1 cellular context compared by ENCODE assay signal in the genomic region with DNA sequence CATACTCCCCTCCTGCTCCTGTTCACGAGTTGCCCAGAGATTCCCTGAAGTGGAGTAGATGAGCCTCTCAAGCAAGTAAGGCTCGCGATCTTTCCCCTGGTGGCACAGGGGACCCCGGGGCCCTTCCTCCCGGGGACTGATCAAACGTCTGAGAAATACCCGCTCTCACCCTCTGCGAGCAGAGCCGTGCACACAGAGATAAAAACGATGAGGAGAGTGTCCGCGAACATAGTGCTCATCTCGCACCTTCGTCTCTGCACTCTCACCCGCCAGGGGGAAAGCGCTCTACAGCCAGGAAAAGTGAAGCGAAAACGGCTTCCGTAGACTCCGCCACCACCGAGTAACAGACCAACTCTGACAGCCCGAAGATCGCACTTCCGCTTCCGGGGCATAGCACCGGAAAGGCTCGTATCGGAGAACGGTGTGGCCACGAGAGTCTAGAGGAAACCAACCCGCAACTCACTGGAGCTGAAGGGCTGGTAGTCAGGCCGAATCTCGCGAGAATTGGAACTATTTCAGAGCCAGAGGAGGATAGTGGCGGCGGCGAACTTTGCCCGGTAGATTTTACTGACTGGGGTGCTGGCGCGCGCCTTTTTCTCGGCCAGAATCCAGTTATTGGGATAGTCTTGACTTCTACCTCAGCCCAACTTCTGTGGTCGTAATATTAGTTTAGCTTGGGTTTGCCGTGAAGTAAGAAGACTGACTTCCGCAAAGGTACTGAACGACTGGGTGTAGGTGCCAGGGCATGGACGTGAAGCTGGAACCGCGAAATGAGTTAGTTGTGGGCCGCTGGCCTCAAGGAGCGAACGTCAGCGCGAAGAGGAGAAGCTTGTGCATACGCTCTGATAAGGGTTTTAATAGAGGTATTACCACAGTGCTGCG.
TF ChIP-seq lines count a peak whose summit lies in the region.

A gene with protein sequence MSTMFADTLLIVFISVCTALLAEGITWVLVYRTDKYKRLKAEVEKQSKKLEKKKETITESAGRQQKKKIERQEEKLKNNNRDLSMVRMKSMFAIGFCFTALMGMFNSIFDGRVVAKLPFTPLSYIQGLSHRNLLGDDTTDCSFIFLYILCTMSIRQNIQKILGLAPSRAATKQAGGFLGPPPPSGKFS (minus strand): TSS at position 356 of the 882 bp plus-strand sequence. CDS start 117 bp downstream, at position 239.

TF ChIP-seq in HepG2, 621 proteins besides CTCF, POLR2A, EP300 and RAD21 (continued from another document and continues in another):
- TF ChIP-seq NFIB (CRISPR knock-in tag; IDR thresholded peaks at IDR 0.05; ENCODE audit: borderline replicate concordance) (no peak), SATB2 (CRISPR knock-in tag; IDR thresholded peaks at IDR 0.05) (peak; percentile 51; the same call in 1 of the 2 replicates), ZNF329 (CRISPR knock-in tag; IDR thresholded peaks at IDR 0.05; ENCODE audit: low read depth) (0 out of 2 replicates have a peak, but pooled peaks have one; percentile 13), GABPA (IDR thresholded peaks at IDR 0.05; ENCODE audit: low read depth, low read length) (peak; percentile 100), GABPA (CRISPR knock-in tag; IDR thresholded peaks at IDR 0.05; ENCODE audit: low read depth) (peak; percentile 100), TBL1XR1 (IDR thresholded peaks at IDR 0.05; ENCODE audit: borderline replicate concordance, low read length, partially characterized antibody) (peak; percentile 22), CBX5 (CRISPR knock-in tag; IDR thresholded peaks at IDR 0.05; ENCODE audit: borderline replicate concordance) (no peak; the same call in 1 of the 2 replicates), ZNF780A (CRISPR knock-in tag; IDR thresholded peaks at IDR 0.05) (peak; percentile 67; the same call in 1 of the 2 replicates), ZNF530 (CRISPR knock-in tag; IDR thresholded peaks at IDR 0.05; ENCODE audit: low read depth) (no peak), ZNF34 (CRISPR knock-in tag; IDR thresholded peaks at IDR 0.05; ENCODE audit: borderline replicate concordance) (no peak), NFRKB (IDR thresholded peaks at IDR 0.05) (no peak), PHF8 (CRISPR knock-in tag; IDR thresholded peaks at IDR 0.05) (peak; percentile 87), WIZ (CRISPR knock-in tag; IDR thresholded peaks at IDR 0.05) (no peak), MYNN (CRISPR knock-in tag; IDR thresholded peaks at IDR 0.05; ENCODE audit: low read depth) (no peak), ZSCAN30 (CRISPR knock-in tag; IDR thresholded peaks at IDR 0.05) (0 out of 2 replicates have a peak, but pooled peaks have one; percentile 29), ZFP37 (CRISPR knock-in tag; IDR thresholded peaks at IDR 0.05; ENCODE audit: borderline replicate concordance) (peak; percentile 64; the same call in 1 of the 2 replicates), SIX4 (CRISPR knock-in tag; IDR thresholded peaks at IDR 0.05) (no peak), PRMT3 (CRISPR knock-in tag; IDR thresholded peaks at IDR 0.05; ENCODE audit: borderline replicate concordance, low read depth) (no peak), HOXA9 (CRISPR knock-in tag; IDR thresholded peaks at IDR 0.05; ENCODE audit: borderline replicate concordance) (no peak)
- TF ChIP-seq, protein P1, sequence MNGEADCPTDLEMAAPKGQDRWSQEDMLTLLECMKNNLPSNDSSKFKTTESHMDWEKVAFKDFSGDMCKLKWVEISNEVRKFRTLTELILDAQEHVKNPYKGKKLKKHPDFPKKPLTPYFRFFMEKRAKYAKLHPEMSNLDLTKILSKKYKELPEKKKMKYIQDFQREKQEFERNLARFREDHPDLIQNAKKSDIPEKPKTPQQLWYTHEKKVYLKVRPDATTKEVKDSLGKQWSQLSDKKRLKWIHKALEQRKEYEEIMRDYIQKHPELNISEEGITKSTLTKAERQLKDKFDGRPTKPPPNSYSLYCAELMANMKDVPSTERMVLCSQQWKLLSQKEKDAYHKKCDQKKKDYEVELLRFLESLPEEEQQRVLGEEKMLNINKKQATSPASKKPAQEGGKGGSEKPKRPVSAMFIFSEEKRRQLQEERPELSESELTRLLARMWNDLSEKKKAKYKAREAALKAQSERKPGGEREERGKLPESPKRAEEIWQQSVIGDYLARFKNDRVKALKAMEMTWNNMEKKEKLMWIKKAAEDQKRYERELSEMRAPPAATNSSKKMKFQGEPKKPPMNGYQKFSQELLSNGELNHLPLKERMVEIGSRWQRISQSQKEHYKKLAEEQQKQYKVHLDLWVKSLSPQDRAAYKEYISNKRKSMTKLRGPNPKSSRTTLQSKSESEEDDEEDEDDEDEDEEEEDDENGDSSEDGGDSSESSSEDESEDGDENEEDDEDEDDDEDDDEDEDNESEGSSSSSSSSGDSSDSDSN (CRISPR knock-in tag; IDR thresholded peaks at IDR 0.05) = peak; percentile 66
- TF ChIP-seq, protein P2, sequence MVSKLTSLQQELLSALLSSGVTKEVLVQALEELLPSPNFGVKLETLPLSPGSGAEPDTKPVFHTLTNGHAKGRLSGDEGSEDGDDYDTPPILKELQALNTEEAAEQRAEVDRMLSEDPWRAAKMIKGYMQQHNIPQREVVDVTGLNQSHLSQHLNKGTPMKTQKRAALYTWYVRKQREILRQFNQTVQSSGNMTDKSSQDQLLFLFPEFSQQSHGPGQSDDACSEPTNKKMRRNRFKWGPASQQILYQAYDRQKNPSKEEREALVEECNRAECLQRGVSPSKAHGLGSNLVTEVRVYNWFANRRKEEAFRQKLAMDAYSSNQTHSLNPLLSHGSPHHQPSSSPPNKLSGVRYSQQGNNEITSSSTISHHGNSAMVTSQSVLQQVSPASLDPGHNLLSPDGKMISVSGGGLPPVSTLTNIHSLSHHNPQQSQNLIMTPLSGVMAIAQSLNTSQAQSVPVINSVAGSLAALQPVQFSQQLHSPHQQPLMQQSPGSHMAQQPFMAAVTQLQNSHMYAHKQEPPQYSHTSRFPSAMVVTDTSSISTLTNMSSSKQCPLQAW (CRISPR knock-in tag; IDR thresholded peaks at IDR 0.05) = no peak
- TF ChIP-seq, protein P3, sequence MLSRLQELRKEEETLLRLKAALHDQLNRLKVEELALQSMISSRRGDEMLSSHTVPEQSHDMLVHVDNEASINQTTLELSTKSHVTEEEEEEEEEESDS (CRISPR knock-in tag; IDR thresholded peaks at IDR 0.05; ENCODE audit: borderline replicate concordance) = no peak; the same call in 1 of the 2 replicates
- TF ChIP-seq, protein P4, sequence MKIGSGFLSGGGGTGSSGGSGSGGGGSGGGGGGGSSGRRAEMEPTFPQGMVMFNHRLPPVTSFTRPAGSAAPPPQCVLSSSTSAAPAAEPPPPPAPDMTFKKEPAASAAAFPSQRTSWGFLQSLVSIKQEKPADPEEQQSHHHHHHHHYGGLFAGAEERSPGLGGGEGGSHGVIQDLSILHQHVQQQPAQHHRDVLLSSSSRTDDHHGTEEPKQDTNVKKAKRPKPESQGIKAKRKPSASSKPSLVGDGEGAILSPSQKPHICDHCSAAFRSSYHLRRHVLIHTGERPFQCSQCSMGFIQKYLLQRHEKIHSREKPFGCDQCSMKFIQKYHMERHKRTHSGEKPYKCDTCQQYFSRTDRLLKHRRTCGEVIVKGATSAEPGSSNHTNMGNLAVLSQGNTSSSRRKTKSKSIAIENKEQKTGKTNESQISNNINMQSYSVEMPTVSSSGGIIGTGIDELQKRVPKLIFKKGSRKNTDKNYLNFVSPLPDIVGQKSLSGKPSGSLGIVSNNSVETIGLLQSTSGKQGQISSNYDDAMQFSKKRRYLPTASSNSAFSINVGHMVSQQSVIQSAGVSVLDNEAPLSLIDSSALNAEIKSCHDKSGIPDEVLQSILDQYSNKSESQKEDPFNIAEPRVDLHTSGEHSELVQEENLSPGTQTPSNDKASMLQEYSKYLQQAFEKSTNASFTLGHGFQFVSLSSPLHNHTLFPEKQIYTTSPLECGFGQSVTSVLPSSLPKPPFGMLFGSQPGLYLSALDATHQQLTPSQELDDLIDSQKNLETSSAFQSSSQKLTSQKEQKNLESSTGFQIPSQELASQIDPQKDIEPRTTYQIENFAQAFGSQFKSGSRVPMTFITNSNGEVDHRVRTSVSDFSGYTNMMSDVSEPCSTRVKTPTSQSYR (CRISPR knock-in tag; IDR thresholded peaks at IDR 0.05; ENCODE audit: borderline replicate concordance) = no peak
- TF ChIP-seq, protein P5, sequence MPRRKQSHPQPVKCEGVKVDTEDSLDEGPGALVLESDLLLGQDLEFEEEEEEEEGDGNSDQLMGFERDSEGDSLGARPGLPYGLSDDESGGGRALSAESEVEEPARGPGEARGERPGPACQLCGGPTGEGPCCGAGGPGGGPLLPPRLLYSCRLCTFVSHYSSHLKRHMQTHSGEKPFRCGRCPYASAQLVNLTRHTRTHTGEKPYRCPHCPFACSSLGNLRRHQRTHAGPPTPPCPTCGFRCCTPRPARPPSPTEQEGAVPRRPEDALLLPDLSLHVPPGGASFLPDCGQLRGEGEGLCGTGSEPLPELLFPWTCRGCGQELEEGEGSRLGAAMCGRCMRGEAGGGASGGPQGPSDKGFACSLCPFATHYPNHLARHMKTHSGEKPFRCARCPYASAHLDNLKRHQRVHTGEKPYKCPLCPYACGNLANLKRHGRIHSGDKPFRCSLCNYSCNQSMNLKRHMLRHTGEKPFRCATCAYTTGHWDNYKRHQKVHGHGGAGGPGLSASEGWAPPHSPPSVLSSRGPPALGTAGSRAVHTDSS (CRISPR knock-in tag; conservative IDR thresholded peaks at IDR 0.05) = no peak
- TF ChIP-seq, protein P6, sequence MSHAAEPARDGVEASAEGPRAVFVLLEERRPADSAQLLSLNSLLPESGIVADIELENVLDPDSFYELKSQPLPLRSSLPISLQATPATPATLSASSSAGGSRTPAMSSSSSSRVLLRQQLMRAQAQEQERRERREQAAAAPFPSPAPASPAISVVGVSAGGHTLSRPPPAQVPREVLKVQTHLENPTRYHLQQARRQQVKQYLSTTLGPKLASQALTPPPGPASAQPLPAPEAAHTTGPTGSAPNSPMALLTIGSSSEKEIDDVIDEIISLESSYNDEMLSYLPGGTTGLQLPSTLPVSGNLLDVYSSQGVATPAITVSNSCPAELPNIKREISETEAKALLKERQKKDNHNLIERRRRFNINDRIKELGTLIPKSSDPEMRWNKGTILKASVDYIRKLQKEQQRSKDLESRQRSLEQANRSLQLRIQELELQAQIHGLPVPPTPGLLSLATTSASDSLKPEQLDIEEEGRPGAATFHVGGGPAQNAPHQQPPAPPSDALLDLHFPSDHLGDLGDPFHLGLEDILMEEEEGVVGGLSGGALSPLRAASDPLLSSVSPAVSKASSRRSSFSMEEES (CRISPR knock-in tag; IDR thresholded peaks at IDR 0.05) = 0 out of 2 replicates have a peak, but pooled peaks have one; percentile 36
- TF ChIP-seq, protein P7, sequence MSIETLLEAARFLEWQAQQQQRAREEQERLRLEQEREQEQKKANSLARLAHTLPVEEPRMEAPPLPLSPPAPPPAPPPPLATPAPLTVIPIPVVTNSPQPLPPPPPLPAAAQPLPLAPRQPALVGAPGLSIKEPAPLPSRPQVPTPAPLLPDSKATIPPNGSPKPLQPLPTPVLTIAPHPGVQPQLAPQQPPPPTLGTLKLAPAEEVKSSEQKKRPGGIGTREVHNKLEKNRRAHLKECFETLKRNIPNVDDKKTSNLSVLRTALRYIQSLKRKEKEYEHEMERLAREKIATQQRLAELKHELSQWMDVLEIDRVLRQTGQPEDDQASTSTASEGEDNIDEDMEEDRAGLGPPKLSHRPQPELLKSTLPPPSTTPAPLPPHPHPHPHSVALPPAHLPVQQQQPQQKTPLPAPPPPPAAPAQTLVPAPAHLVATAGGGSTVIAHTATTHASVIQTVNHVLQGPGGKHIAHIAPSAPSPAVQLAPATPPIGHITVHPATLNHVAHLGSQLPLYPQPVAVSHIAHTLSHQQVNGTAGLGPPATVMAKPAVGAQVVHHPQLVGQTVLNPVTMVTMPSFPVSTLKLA (IDR thresholded peaks at IDR 0.05) = peak; percentile 55
- TF ChIP-seq, protein P8, sequence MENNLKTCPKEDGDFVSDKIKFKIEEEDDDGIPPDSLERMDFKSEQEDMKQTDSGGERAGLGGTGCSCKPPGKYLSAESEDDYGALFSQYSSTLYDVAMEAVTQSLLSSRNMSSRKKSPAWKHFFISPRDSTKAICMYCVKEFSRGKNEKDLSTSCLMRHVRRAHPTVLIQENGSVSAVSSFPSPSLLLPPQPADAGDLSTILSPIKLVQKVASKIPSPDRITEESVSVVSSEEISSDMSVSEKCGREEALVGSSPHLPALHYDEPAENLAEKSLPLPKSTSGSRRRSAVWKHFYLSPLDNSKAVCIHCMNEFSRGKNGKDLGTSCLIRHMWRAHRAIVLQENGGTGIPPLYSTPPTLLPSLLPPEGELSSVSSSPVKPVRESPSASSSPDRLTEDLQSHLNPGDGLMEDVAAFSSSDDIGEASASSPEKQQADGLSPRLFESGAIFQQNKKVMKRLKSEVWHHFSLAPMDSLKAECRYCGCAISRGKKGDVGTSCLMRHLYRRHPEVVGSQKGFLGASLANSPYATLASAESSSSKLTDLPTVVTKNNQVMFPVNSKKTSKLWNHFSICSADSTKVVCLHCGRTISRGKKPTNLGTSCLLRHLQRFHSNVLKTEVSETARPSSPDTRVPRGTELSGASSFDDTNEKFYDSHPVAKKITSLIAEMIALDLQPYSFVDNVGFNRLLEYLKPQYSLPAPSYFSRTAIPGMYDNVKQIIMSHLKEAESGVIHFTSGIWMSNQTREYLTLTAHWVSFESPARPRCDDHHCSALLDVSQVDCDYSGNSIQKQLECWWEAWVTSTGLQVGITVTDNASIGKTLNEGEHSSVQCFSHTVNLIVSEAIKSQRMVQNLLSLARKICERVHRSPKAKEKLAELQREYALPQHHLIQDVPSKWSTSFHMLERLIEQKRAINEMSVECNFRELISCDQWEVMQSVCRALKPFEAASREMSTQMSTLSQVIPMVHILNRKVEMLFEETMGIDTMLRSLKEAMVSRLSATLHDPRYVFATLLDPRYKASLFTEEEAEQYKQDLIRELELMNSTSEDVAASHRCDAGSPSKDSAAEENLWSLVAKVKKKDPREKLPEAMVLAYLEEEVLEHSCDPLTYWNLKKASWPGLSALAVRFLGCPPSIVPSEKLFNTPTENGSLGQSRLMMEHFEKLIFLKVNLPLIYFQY (CRISPR knock-in tag; IDR thresholded peaks at IDR 0.05; ENCODE audit: borderline replicate concordance) = no peak; the same call in 1 of the 2 replicates
- TF ChIP-seq, protein P9, sequence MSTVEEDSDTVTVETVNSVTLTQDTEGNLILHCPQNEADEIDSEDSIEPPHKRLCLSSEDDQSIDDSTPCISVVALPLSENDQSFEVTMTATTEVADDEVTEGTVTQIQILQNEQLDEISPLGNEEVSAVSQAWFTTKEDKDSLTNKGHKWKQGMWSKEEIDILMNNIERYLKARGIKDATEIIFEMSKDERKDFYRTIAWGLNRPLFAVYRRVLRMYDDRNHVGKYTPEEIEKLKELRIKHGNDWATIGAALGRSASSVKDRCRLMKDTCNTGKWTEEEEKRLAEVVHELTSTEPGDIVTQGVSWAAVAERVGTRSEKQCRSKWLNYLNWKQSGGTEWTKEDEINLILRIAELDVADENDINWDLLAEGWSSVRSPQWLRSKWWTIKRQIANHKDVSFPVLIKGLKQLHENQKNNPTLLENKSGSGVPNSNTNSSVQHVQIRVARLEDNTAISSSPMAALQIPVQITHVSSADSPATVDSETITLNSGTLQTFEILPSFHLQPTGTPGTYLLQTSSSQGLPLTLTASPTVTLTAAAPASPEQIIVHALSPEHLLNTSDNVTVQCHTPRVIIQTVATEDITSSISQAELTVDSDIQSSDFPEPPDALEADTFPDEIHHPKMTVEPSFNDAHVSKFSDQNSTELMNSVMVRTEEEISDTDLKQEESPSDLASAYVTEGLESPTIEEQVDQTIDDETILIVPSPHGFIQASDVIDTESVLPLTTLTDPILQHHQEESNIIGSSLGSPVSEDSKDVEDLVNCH (CRISPR knock-in tag; IDR thresholded peaks at IDR 0.05) = no peak
